In genomic region chr20:37902504-37903313, GRCh38 we compare ENCODE assay signal across 9 cellular contexts. TPM values are rescaled to one million over a fixed set of nuclear protein-coding genes. Genes with fewer than 3 reads are reported as not detected.
A peak's percentile ranks its signal among the peaks of the same experiment; 100 is the strongest.
DNase-seq lines count a peak whose midpoint lies in the region; ATAC-seq, FAIRE-seq and TF ChIP-seq lines count a peak whose summit lies in the region.
"Had no signal": no experiment of that assay in that cellular context is flagged by ENCODE, and none has a peak within 500 bp of the region (broad histone marks: within the 10 kb centered on the region; RNA-seq: fewer than 3 reads in every experiment).

A gene with protein sequence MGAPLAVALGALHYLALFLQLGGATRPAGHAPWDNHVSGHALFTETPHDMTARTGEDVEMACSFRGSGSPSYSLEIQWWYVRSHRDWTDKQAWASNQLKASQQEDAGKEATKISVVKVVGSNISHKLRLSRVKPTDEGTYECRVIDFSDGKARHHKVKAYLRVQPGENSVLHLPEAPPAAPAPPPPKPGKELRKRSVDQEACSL (plus strand): TSS chr20:37903127. CDS start chr20:37903351, 224 bp downstream.

- H3K4me3 Mint-ChIP-seq in activated B cell treated with CpG ODN at 0.5 μM for 24 hours = peak within 1 kb of the TSS; percentile 82

- CTCF ChIA-PET in activated B cell treated with CpG ODN at 0.5 μM for 24 hours (lab: Charles Lee) = interaction anchor here (0.7 to 1.0 kb wide), 2 partner anchors 155 to 227 kb away, joined by 3 read pairs; no protein-coding TSS in a partner anchor

- POLR2A ChIA-PET in activated B cell treated with CpG ODN at 0.5 μM for 24 hours (lab: Charles Lee) = no interaction called here

- FAIRE-seq in frontal cortex (lab: Jason Lieb, UNC) (no peak), H54 (lab: Jason Lieb, UNC) (no peak)

- TF ChIP-seq CTCF in GM12875 (IDR thresholded peaks at IDR 0.05; ENCODE audit: borderline replicate concordance, insufficient read depth, low read depth, low read length) (no peak), activated B cell treated with CpG ODN at 0.5 μM for 24 hours (IDR thresholded peaks at IDR 0.05) (no peak), parathyroid adenoma (IDR thresholded peaks at IDR 0.05) (no peak)

- TF ChIP-seq POLR2A in H54 (IDR thresholded peaks at IDR 0.05; ENCODE audit: low read depth, low read length) = no peak; the same call in none of the 2 replicates

- peak within 1 kb of the TSS; percentile 88 for H2AFZ ChIP-seq in parathyroid adenoma

- intact Hi-C loops in activated B cell treated with CpG ODN at 0.5 μM for 24 hours (cut with micrococcal nuclease) = loop anchor here (1.0 to 5.0 kb wide), 4 partner anchors 91 to 340 kb away; no protein-coding TSS in a partner anchor

- no peak for ATAC-seq in activated B cell treated with CpG ODN at 0.5 μM for 24 hours (ENCODE audit: low read depth)
- no peak for ATAC-seq in GM18517 (IDR thresholded peaks at IDR 0.05; ENCODE audit: unreplicated experiment)
- no peak for ATAC-seq in activated naive CD4-positive, alpha-beta T cell treated with anti-CD3 and anti-CD28 coated beads, Interleukin-2, amount 50 U/mL, for 72 hours

- H3K9ac ChIP-seq in parathyroid adenoma = no peak within 1 kb of the TSS

- peak within 1 kb of the TSS; percentile 44 for H3K4me2 ChIP-seq in parathyroid adenoma (ENCODE audit: low read length)

- no peaks in the 10 kb centered on the region for H3K79me2 ChIP-seq in parathyroid adenoma

- H3K27ac Mint-ChIP-seq in activated B cell treated with CpG ODN at 0.5 μM for 24 hours = no peak within 1 kb of the TSS
- no peak within 1 kb of the TSS for H3K27ac Mint-ChIP-seq in activated naive CD4-positive, alpha-beta T cell treated with anti-CD3 and anti-CD28 coated beads, Interleukin-2, amount 50 U/mL, for 72 hours

- H3K9me3 Mint-ChIP-seq in activated B cell treated with CpG ODN at 0.5 μM for 24 hours = no peaks in the 10 kb centered on the region
- H3K9me3 Mint-ChIP-seq in activated naive CD4-positive, alpha-beta T cell treated with anti-CD3 and anti-CD28 coated beads, Interleukin-2, amount 50 U/mL, for 72 hours = no peaks in the 10 kb centered on the region

- H3K27me3 ChIP-seq in parathyroid adenoma (ENCODE audit: control insufficient read depth, insufficient read depth, low read length) = no peaks in the 10 kb centered on the region

- no peak within 1 kb of the TSS for H3K27ac ChIP-seq in parathyroid adenoma
- H3K27ac ChIP-seq: epithelial cell of prostate had no signal

- H3K4me1 ChIP-seq in parathyroid adenoma = no peaks in the 10 kb centered on the region

- H3K9me3 ChIP-seq in parathyroid adenoma (ENCODE audit: control insufficient read depth, low read length) = no peaks in the 10 kb centered on the region

- no peaks in the 10 kb centered on the region for H3K36me3 ChIP-seq in parathyroid adenoma (ENCODE audit: control insufficient read depth, insufficient read depth, low read length)

- H3K4me3 ChIP-seq in GM12875 (ENCODE audit: low read depth, low read length) (peak within 1 kb of the TSS; percentile 54), parathyroid adenoma (ENCODE audit: low read depth, low read length) (no peak within 1 kb of the TSS)

- peaks cover 12% of the 10 kb centered on the region for H3K4me1 Mint-ChIP-seq in activated B cell treated with CpG ODN at 0.5 μM for 24 hours

- peak; percentile 18 for DNase-seq in A172 (ENCODE audit: low spot score)
- DNase-seq in activated B cell treated with CpG ODN at 0.5 μM for 24 hours = peak; percentile 20
- DNase-seq in frontal cortex (ENCODE audit: low spot score in 2 of 2) = peak; percentile 60 to 63
- no peak for DNase-seq in H54 (ENCODE audit: insufficient read length, low spot score)
- DNase-seq in activated naive CD4-positive, alpha-beta T cell treated with anti-CD3 and anti-CD28 coated beads, Interleukin-2, amount 50 U/mL, for 72 hours (ENCODE audit: low spot score in 2 of 2) = no peak

- H3K36me3 Mint-ChIP-seq in activated B cell treated with CpG ODN at 0.5 μM for 24 hours (ENCODE audit: low read depth) = no peaks in the 10 kb centered on the region
- H3K36me3 Mint-ChIP-seq in activated naive CD4-positive, alpha-beta T cell treated with anti-CD3 and anti-CD28 coated beads, Interleukin-2, amount 50 U/mL, for 72 hours = peaks cover 5 to 11% of the 10 kb centered on the region in 2 donors

- H3K27me3 Mint-ChIP-seq in activated B cell treated with CpG ODN at 0.5 μM for 24 hours = peaks cover 53% of the 10 kb centered on the region

RNA-seq across cellular contexts. Expression of the gene that starts here (rescaled TPM):
- total RNA-seq in A172 (2014; rRNA removed; shearing (Covaris generic)) = 0.24 and 1.4 TPM in 2 replicates
- total RNA-seq in activated B cell treated with CpG ODN at 0.5 μM for 24 hours (not detected in 2 replicates), frontal cortex (201 TPM)
- total RNA-seq in activated naive CD4-positive, alpha-beta T cell treated with anti-CD3 and anti-CD28 coated beads, Interleukin-2, amount 50 U/mL, for 72 hours = under 1 TPM; 0.30 to 0.33 TPM

Comparison
In these comparisons a context has a peak if more than half of its experiments do, and no peak if none do; other contexts are left out.
1. RNA of the gene that starts here (total RNA-seq): 201 TPM in frontal cortex (single experiment); 0.24 to 1.4 TPM in A172, 0.30 to 0.33 TPM in activated naive CD4-positive, alpha-beta T cell treated with anti-CD3 and anti-CD28 coated beads, Interleukin-2, amount 50 U/mL, for 72 hours and not detected in activated B cell treated with CpG ODN at 0.5 μM for 24 hours; every median in the first group is over 10 times any median in the second.
2. Peak in DNase-seq in activated B cell treated with CpG ODN at 0.5 μM for 24 hours; RNA of the gene not detected or under 1 TPM.
3. DNase-seq: peak in A172 (single experiment) and frontal cortex (2 of 2); none in H54 (single experiment) and activated naive CD4-positive, alpha-beta T cell treated with anti-CD3 and anti-CD28 coated beads, Interleukin-2, amount 50 U/mL, for 72 hours (0 of 2).